22 cellular contexts compared by ENCODE assay signal in genomic region chr19:28185646-28186045, GRCh38.
"Had no signal": no experiment of that assay in that cellular context is flagged by ENCODE, and none has a peak within 500 bp of the region (broad histone marks: within the 10 kb centered on the region; RNA-seq: fewer than 3 reads in every experiment).

No MANE protein-coding gene starts in this region.

- H3K4me3 ChIP-seq: colonic mucosa, dorsolateral prefrontal cortex, sigmoid colon, smooth muscle cell, stomach, transverse colon had no signal

- H3K4me3 Mint-ChIP-seq: activated B cell treated with CpG ODN at 0.5 μM for 24 hours; activated CD4-positive, alpha-beta T cell treated with anti-CD3 and anti-CD28 coated beads for 36 hours; activated naive CD8-positive, alpha-beta T cell treated with anti-CD3 and anti-CD28 coated beads for 36 hours; activated T-cell treated with anti-CD3 and anti-CD28 coated beads, Interleukin-2, amount 50 U/mL, for 4 hours; naive B cell; stimulated activated memory B cell treated with anti-CD40 and anti-IgM and Interleukin-4, amounts not matched to agents 10 μg/mL and 1 μg/mL and 100 μg/mL, for 72 hours; T-helper 17 cell had no signal

- H3K4me2 ChIP-seq: smooth muscle cell had no signal

- H3K4me1 ChIP-seq: colonic mucosa, foreskin keratinocyte, sigmoid colon, stomach, transverse colon had no signal

- FAIRE-seq: bronchial epithelial cell had no signal

- H3K27ac ChIP-seq: colonic mucosa, foreskin keratinocyte, sigmoid colon, stomach, transverse colon had no signal

- H3K9me3 ChIP-seq: colonic mucosa, stomach, transverse colon had no signal

- DNase-seq: activated B cell treated with CpG ODN at 0.5 μM for 24 hours; activated CD4-positive, alpha-beta T cell treated with anti-CD3 and anti-CD28 coated beads for 36 hours; activated CD4-positive, alpha-beta T cell treated with anti-CD3 and anti-CD28 coated beads, Interleukin-2, amount 50 U/mL, for 4 hours; activated CD8-positive, alpha-beta memory T cell treated with anti-CD3 and anti-CD28 coated beads for 24 hours; activated CD8-positive, alpha-beta memory T cell treated with anti-CD3 and anti-CD28 coated beads, Interleukin-2, amount 50 U/mL, for 4 hours; activated naive CD4-positive, alpha-beta T cell treated with Interleukin-2 at 50 U/mL for 16 hours; activated naive CD8-positive, alpha-beta T cell treated with anti-CD3 and anti-CD28 coated beads for 36 hours; activated T-cell treated with anti-CD3 and anti-CD28 coated beads, Interleukin-2, amount 50 U/mL, for 4 hours; colonic mucosa; naive B cell; sigmoid colon; stimulated activated CD4-positive, alpha-beta T cell treated with anti-CD3 and anti-CD28 coated beads, Interleukin-15, amount 100 ng/mL, for 24 hours; stomach; SW 1271; T-helper 17 cell; transverse colon had no signal

- H3K4me1 Mint-ChIP-seq: activated B cell treated with CpG ODN at 0.5 μM for 24 hours; activated CD4-positive, alpha-beta T cell treated with anti-CD3 and anti-CD28 coated beads for 36 hours; activated naive CD8-positive, alpha-beta T cell treated with anti-CD3 and anti-CD28 coated beads for 36 hours; naive B cell; stimulated activated memory B cell treated with anti-CD40 and anti-IgM and Interleukin-4, amounts not matched to agents 10 μg/mL and 1 μg/mL and 100 μg/mL, for 72 hours; T-helper 17 cell had no signal

- H3K36me3 Mint-ChIP-seq: activated naive CD8-positive, alpha-beta T cell treated with anti-CD3 and anti-CD28 coated beads for 36 hours; naive B cell; stimulated activated memory B cell treated with anti-CD40 and anti-IgM and Interleukin-4, amounts not matched to agents 10 μg/mL and 1 μg/mL and 100 μg/mL, for 72 hours had no signal

- H3K27me3 ChIP-seq: colonic mucosa, foreskin keratinocyte, sigmoid colon, stomach, transverse colon had no signal

- ATAC-seq: activated CD4-positive, alpha-beta T cell treated with anti-CD3 and anti-CD28 coated beads for 36 hours; activated T-cell treated with anti-CD3 and anti-CD28 coated beads, Interleukin-2, amount 50 U/mL, for 4 hours; stimulated activated memory B cell treated with anti-CD40 and anti-IgM and Interleukin-4, amounts not matched to agents 10 μg/mL and 1 μg/mL and 100 μg/mL, for 72 hours; T-helper 17 cell had no signal

- H3K27me3 Mint-ChIP-seq: activated B cell treated with CpG ODN at 0.5 μM for 24 hours; activated CD4-positive, alpha-beta T cell treated with anti-CD3 and anti-CD28 coated beads for 36 hours; activated naive CD8-positive, alpha-beta T cell treated with anti-CD3 and anti-CD28 coated beads for 36 hours; naive B cell; stimulated activated memory B cell treated with anti-CD40 and anti-IgM and Interleukin-4, amounts not matched to agents 10 μg/mL and 1 μg/mL and 100 μg/mL, for 72 hours; T-helper 17 cell had no signal

- H3K27ac Mint-ChIP-seq: activated B cell treated with CpG ODN at 0.5 μM for 24 hours; activated CD4-positive, alpha-beta T cell treated with anti-CD3 and anti-CD28 coated beads for 36 hours; activated naive CD8-positive, alpha-beta T cell treated with anti-CD3 and anti-CD28 coated beads for 36 hours; activated T-helper 2 cell treated with anti-CD3 and anti-CD28 coated beads, Interferon-gamma antibody, Interleukin-2, Interleukin-4, amounts not matched to agents 10 μg/mL and 5 μg/mL and 100 μg/mL, durations not matched to agents 14 hours and 24 hours and 36 hours; naive B cell; stimulated activated memory B cell treated with anti-CD40 and anti-IgM and Interleukin-4, amounts not matched to agents 10 μg/mL and 1 μg/mL and 100 μg/mL, for 72 hours; T-helper 17 cell had no signal

- H3K36me3 ChIP-seq: colonic mucosa, sigmoid colon, stomach, transverse colon had no signal
